In genomic region chr13:66111628-66112027, GRCh38 we compare ENCODE assay signal across 18 cellular contexts.
"Had no signal": no experiment of that assay in that cellular context is flagged by ENCODE, and none has a peak within 500 bp of the region (broad histone marks: within the 10 kb centered on the region; RNA-seq: fewer than 3 reads in every experiment).

No MANE protein-coding gene starts in this region.

- DNase-seq: activated CD4-positive, alpha-beta T cell treated with anti-CD3 and anti-CD28 coated beads, Interleukin-2, amount 50 U/mL, for 48 hours; activated gamma-delta T cell treated with Interleukin-2 at 50 U/mL for 16 hours; activated T-cell treated with anti-CD3 and anti-CD28 coated beads for 4 hours; adrenal gland; effector memory CD8-positive, alpha-beta T cell; hippocampal formation; left lung; ovary; right lobe of liver; stimulated activated CD4-positive, alpha-beta T cell treated with anti-CD3 and anti-CD28 coated beads, Interleukin-4, amount 100 ng/mL, for 24 hours; T-helper 2 cell; testis; upper lobe of right lung; WERI-Rb-1 had no signal

- H3K27ac ChIP-seq: adrenal gland, cardiac muscle cell, left lung, ovary, right lobe of liver, testis, upper lobe of right lung, WERI-Rb-1 had no signal

- H3K36me3 Mint-ChIP-seq: activated naive CD4-positive, alpha-beta T cell treated with anti-CD3 and anti-CD28 coated beads, Interleukin-2, amount 50 U/mL, for 72 hours; stimulated activated effector memory CD8-positive, alpha-beta T cell treated with anti-CD3 and anti-CD28 coated beads, Interleukin-12 subunit alpha, Interleukin-12 subunit beta, amount 100 ng/mL, for 72 hours had no signal

- H3K27me3 ChIP-seq: adrenal gland, cardiac muscle cell, left lung, ovary, right lobe of liver, testis, upper lobe of right lung had no signal

- H3K9me3 Mint-ChIP-seq: activated T-helper 1 cell treated with anti-CD3 and anti-CD28 coated beads, Interleukin-12 subunit alpha, Interleukin-12 subunit beta, Interleukin-2, Interleukin-4 antibody, amounts not matched to agents 30 ng/mL and 10 ng/mL and 1 ng/mL, durations not matched to agents 14 hours and 24 hours and 36 hours had no signal

- H3K4me3 ChIP-seq: adrenal gland, cardiac muscle cell, left lung, ovary, right lobe of liver, testis, upper lobe of right lung had no signal

- H3K4me3 Mint-ChIP-seq: activated T-helper 1 cell treated with anti-CD3 and anti-CD28 coated beads, Interleukin-12 subunit alpha, Interleukin-12 subunit beta, Interleukin-2, Interleukin-4 antibody, amounts not matched to agents 30 ng/mL and 10 ng/mL and 1 ng/mL, durations not matched to agents 14 hours and 24 hours and 36 hours; effector memory CD8-positive, alpha-beta T cell; stimulated activated effector memory CD8-positive, alpha-beta T cell treated with anti-CD3 and anti-CD28 coated beads, Interleukin-12 subunit alpha, Interleukin-12 subunit beta, amount 100 ng/mL, for 72 hours had no signal

- H3K27ac Mint-ChIP-seq: activated naive CD4-positive, alpha-beta T cell treated with anti-CD3 and anti-CD28 coated beads, Interleukin-2, amount 50 U/mL, for 72 hours; activated T-helper 1 cell treated with anti-CD3 and anti-CD28 coated beads, Interleukin-12 subunit alpha, Interleukin-12 subunit beta, Interleukin-2, Interleukin-4 antibody, amounts not matched to agents 30 ng/mL and 10 ng/mL and 1 ng/mL, durations not matched to agents 14 hours and 24 hours and 36 hours; effector memory CD8-positive, alpha-beta T cell; stimulated activated effector memory CD8-positive, alpha-beta T cell treated with anti-CD3 and anti-CD28 coated beads, Interleukin-12 subunit alpha, Interleukin-12 subunit beta, amount 100 ng/mL, for 72 hours had no signal

- H3K9me3 ChIP-seq: adrenal gland, left lung, ovary, right lobe of liver, testis, upper lobe of right lung had no signal

- H3K36me3 ChIP-seq: adrenal gland, cardiac muscle cell, left lung, ovary, right lobe of liver, upper lobe of right lung, WERI-Rb-1 had no signal

- H3K4me1 Mint-ChIP-seq: stimulated activated effector memory CD8-positive, alpha-beta T cell treated with anti-CD3 and anti-CD28 coated beads, Interleukin-12 subunit alpha, Interleukin-12 subunit beta, amount 100 ng/mL, for 72 hours had no signal

- H3K27me3 Mint-ChIP-seq: effector memory CD8-positive, alpha-beta T cell had no signal

- ATAC-seq: activated naive CD4-positive, alpha-beta T cell treated with anti-CD3 and anti-CD28 coated beads, Interleukin-2, amount 50 U/mL, for 72 hours; effector memory CD8-positive, alpha-beta T cell; left lung; right lobe of liver; stimulated activated effector memory CD8-positive, alpha-beta T cell treated with anti-CD3 and anti-CD28 coated beads, Interleukin-12 subunit alpha, Interleukin-12 subunit beta, amount 100 ng/mL, for 72 hours; upper lobe of right lung had no signal

- H3K4me1 ChIP-seq: adrenal gland, left lung, right lobe of liver, testis, upper lobe of right lung had no signal
